In the genomic region with DNA sequence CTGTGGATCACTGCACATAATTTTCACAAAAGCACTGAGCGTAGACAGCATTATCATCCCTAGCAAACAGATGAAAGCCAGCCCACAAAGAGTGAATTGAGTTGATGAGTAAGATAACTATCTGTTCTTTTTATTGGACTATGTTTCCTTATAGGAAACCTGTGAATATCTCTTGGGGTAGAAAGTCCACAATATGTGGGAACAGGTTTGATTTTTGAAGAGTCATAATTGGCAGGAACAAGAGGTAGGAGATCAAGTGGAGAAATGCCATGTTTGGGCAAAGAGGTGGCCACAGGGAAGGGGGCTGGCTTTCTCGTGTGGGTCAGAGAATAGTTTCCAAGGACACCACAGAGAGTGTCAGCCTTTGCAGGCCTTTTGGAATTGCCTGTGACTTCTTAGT, we compare ENCODE assay signal across 1 cellular context.
TF ChIP-seq lines count a peak whose summit lies in the region.

No MANE protein-coding gene starts in this region.

TF ChIP-seq in GM23338, 12 proteins besides CTCF, POLR2A, EP300 and RAD21 (continued from another document):
- TF ChIP-seq, protein P1, sequence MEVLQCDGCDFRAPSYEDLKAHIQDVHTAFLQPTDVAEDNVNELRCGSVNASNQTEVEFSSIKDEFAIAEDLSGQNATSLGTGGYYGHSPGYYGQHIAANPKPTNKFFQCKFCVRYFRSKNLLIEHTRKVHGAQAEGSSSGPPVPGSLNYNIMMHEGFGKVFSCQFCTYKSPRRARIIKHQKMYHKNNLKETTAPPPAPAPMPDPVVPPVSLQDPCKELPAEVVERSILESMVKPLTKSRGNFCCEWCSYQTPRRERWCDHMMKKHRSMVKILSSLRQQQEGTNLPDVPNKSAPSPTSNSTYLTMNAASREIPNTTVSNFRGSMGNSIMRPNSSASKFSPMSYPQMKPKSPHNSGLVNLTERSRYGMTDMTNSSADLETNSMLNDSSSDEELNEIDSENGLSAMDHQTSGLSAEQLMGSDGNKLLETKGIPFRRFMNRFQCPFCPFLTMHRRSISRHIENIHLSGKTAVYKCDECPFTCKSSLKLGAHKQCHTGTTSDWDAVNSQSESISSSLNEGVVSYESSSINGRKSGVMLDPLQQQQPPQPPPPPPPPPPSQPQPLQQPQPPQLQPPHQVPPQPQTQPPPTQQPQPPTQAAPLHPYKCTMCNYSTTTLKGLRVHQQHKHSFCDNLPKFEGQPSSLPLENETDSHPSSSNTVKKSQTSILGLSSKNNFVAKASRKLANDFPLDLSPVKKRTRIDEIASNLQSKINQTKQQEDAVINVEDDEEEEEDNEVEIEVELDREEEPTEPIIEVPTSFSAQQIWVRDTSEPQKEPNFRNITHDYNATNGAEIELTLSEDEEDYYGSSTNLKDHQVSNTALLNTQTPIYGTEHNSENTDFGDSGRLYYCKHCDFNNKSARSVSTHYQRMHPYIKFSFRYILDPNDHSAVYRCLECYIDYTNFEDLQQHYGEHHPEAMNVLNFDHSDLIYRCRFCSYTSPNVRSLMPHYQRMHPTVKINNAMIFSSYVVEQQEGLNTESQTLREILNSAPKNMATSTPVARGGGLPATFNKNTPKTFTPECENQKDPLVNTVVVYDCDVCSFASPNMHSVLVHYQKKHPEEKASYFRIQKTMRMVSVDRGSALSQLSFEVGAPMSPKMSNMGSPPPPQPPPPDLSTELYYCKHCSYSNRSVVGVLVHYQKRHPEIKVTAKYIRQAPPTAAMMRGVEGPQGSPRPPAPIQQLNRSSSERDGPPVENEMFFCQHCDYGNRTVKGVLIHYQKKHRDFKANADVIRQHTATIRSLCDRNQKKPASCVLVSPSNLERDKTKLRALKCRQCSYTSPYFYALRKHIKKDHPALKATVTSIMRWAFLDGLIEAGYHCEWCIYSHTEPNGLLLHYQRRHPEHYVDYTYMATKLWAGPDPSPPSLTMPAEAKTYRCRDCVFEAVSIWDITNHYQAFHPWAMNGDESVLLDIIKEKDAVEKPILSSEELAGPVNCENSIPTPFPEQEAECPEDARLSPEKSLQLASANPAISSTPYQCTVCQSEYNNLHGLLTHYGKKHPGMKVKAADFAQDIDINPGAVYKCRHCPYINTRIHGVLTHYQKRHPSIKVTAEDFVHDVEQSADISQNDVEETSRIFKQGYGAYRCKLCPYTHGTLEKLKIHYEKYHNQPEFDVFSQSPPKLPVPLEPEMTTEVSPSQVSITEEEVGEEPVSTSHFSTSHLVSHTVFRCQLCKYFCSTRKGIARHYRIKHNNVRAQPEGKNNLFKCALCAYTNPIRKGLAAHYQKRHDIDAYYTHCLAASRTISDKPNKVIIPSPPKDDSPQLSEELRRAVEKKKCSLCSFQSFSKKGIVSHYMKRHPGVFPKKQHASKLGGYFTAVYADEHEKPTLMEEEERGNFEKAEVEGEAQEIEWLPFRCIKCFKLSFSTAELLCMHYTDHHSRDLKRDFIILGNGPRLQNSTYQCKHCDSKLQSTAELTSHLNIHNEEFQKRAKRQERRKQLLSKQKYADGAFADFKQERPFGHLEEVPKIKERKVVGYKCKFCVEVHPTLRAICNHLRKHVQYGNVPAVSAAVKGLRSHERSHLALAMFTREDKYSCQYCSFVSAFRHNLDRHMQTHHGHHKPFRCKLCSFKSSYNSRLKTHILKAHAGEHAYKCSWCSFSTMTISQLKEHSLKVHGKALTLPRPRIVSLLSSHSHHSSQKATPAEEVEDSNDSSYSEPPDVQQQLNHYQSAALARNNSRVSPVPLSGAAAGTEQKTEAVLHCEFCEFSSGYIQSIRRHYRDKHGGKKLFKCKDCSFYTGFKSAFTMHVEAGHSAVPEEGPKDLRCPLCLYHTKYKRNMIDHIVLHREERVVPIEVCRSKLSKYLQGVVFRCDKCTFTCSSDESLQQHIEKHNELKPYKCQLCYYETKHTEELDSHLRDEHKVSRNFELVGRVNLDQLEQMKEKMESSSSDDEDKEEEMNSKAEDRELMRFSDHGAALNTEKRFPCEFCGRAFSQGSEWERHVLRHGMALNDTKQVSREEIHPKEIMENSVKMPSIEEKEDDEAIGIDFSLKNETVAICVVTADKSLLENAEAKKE (CRISPR knock-in tag; IDR thresholded peaks at IDR 0.05) = no peak
- TF ChIP-seq, protein P2, sequence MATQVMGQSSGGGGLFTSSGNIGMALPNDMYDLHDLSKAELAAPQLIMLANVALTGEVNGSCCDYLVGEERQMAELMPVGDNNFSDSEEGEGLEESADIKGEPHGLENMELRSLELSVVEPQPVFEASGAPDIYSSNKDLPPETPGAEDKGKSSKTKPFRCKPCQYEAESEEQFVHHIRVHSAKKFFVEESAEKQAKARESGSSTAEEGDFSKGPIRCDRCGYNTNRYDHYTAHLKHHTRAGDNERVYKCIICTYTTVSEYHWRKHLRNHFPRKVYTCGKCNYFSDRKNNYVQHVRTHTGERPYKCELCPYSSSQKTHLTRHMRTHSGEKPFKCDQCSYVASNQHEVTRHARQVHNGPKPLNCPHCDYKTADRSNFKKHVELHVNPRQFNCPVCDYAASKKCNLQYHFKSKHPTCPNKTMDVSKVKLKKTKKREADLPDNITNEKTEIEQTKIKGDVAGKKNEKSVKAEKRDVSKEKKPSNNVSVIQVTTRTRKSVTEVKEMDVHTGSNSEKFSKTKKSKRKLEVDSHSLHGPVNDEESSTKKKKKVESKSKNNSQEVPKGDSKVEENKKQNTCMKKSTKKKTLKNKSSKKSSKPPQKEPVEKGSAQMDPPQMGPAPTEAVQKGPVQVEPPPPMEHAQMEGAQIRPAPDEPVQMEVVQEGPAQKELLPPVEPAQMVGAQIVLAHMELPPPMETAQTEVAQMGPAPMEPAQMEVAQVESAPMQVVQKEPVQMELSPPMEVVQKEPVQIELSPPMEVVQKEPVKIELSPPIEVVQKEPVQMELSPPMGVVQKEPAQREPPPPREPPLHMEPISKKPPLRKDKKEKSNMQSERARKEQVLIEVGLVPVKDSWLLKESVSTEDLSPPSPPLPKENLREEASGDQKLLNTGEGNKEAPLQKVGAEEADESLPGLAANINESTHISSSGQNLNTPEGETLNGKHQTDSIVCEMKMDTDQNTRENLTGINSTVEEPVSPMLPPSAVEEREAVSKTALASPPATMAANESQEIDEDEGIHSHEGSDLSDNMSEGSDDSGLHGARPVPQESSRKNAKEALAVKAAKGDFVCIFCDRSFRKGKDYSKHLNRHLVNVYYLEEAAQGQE (IDR thresholded peaks at IDR 0.05; ENCODE audit: unreplicated experiment) = no peak
- TF ChIP-seq EZH2 (IDR thresholded peaks at IDR 0.05; ENCODE audit: low read depth, unreplicated experiment) = no peak
- TF ChIP-seq NANOG (IDR thresholded peaks at IDR 0.05; ENCODE audit: borderline replicate concordance) = no peak
- TF ChIP-seq STAT1 (IDR thresholded peaks at IDR 0.05; ENCODE audit: unreplicated experiment) = no peak
- no peak for TF ChIP-seq ZNF331 (CRISPR knock-in tag; IDR thresholded peaks at IDR 0.05; ENCODE audit: low read depth)
- TF ChIP-seq CREB1 (CRISPR knock-in tag; IDR thresholded peaks at IDR 0.05; ENCODE audit: low read depth) = no peak
- no peak for TF ChIP-seq EZH2phosphoT487 (IDR thresholded peaks at IDR 0.05; ENCODE audit: unreplicated experiment)
- TF ChIP-seq JUNB (IDR thresholded peaks at IDR 0.05; ENCODE audit: unreplicated experiment) = no peak
- TF ChIP-seq POLR2AphosphoS5 (IDR thresholded peaks at IDR 0.05; ENCODE audit: low read depth) = no peak
- TF ChIP-seq ZNF114 (CRISPR knock-in tag; IDR thresholded peaks at IDR 0.05) = no peak
TF ChIP-seq in GM23338: peak in this region for 0.
